ENCODE assay signal across 24 cellular contexts in the genomic region with DNA sequence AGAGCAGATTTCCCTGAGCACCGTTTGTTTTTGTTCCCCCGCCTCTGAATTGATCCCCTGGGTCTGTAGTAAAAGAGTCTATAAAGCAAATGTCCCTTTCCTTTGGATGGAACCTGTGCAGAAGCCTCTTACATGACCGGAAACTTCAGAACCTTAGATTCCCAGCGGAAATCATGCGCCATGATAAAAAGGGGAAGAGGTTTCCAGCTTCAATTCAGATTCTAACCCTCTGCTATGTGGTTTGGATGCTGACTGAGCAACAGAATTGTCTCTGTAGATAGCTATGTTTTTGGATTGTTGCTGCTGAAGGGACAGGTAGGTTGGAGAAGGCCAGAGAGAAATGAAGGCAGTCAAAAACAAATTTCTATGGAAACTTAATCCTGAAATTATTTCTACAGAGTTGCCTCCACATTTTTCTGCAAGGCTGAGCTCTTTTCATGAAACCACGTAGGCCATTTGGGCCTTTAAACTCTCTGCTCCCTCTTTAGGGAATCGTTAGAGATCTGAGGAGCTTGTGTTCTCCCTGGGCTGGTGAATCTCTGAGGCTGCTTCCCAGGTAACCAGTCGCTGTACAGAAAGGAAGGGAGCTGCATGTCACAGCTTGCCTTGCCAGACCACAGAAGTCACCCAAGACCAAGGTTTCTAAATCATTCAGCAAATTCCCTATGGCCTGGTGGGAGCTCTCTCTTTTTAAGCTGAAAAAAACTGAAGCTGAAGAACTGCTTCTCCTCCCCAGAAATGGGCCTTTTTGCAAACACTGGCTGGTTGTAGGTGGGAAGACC. TPM values are rescaled to one million over a fixed set of nuclear protein-coding genes. Genes with fewer than 3 reads are reported as not detected.
DNase-seq lines count a peak whose midpoint lies in the region; ATAC-seq, FAIRE-seq and TF ChIP-seq lines count a peak whose summit lies in the region.
"Had no signal": no experiment of that assay in that cellular context is flagged by ENCODE, and none has a peak within 500 bp of the region (broad histone marks: within the 10 kb centered on the region; RNA-seq: fewer than 3 reads in every experiment).

No MANE protein-coding gene starts in this region.

- H3K36me3 ChIP-seq in K562 (ENCODE audit: control insufficient read depth, insufficient read depth, low read length) (no peaks in the 10 kb centered on the region), colonic mucosa (no peaks in the 10 kb centered on the region), stomach (no peaks in the 10 kb centered on the region)

- DNase-seq in NCI-H510A treated with DMSO at 0.1 percent for 48 hours (lab: John Stamatoyannopoulos, UW) (peak; percentile 58), NCI-H510A (lab: John Stamatoyannopoulos, UW) (no peak), K562 (ENCODE audit: extremely low read depth in 1 of 4, low spot score in 3 of 4) (no peak), foreskin keratinocyte (peak; percentile 32 to 68), NCI-H146 treated with DMSO at 0.1 percent for 48 hours (lab: John Stamatoyannopoulos, UW; ENCODE audit: unreplicated experiment) (no peak), colonic mucosa (no peak), stomach (no peak)
- DNase-seq in activated CD8-positive, alpha-beta memory T cell treated with anti-CD3 and anti-CD28 coated beads, Interleukin-2, amount 50 U/mL, for 48 hours = no peak
- DNase-seq: AML-193; DMS79 treated with DMSO at 0.1 percent for 48 hours; NCI-H1048; NCI-H1436 treated with DMSO at 0.1 percent for 48 hours; NCI-H2029 treated with DMSO at 0.1 percent for 48 hours; NCI-H2171; NCI-H69; NK-92 treated with Interleukin-12 subunit alpha and Interleukin-12 subunit beta, amount 100 ng/mL, for 24 hours; SHP77 treated with DMSO at 0.1 percent for 48 hours; SK-N-SH had no signal

- WGBS in K562 (ENCODE audit: insufficient coverage, low coverage, missing lambda C conversion rate) = 0% methylated on average over 8 of the region's 8 CpGs
- 50 to 63% (median 60%) methylated on average over 8 of the region's 8 CpGs for WGBS in stomach, 5 donors

- H3K9me1 ChIP-seq in K562 (ENCODE audit: control insufficient read depth, insufficient read depth, low read length) = no peaks in the 10 kb centered on the region

- H2AFZ ChIP-seq in K562 (ENCODE audit: low read depth, low read length) = no peak overlapping the region; the same call in 1 of the 2 replicates

- H3K9ac ChIP-seq in K562 (ENCODE audit: insufficient read depth in 1 of 2, low read depth in 2 of 2, low read length in 2 of 2) = no peak overlapping the region
- H3K9ac ChIP-seq in colonic mucosa (ENCODE audit: low read depth in 2 of 2, low read length in 2 of 2) = no peak overlapping the region
- H3K9ac ChIP-seq: KMS-11, SK-N-SH had no signal

- in situ Hi-C loops in K562 (cut with MboI) = no loop called here

- H3K27me3 ChIP-seq in K562 (ENCODE audit: control insufficient read depth in 2 of 2, insufficient read depth in 2 of 2, low read length in 2 of 2) (no peaks in the 10 kb centered on the region), foreskin keratinocyte (peaks cover 6% of the 10 kb centered on the region), colonic mucosa (no peaks in the 10 kb centered on the region), stomach (no peaks in the 10 kb centered on the region)

- TF ChIP-seq CTCF in K562 (IDR thresholded peaks at IDR 0.05 in 2 of 3, conservative IDR thresholded peaks at IDR 0.05 in 1 of 3; ENCODE audit: insufficient read depth in 2 of 3, low read depth in 1 of 3, low read length in 3 of 3) = no peak
- no peak for TF ChIP-seq CTCF in foreskin keratinocyte (conservative IDR thresholded peaks at IDR 0.05)
- TF ChIP-seq CTCF in colonic mucosa (IDR thresholded peaks at IDR 0.05) = no peak
- TF ChIP-seq CTCF in stomach (IDR thresholded peaks at IDR 0.05) = no peak

- H3K9me3 ChIP-seq in K562 (replicated peaks; ENCODE audit: control insufficient read depth, insufficient read depth, low read depth, low read length) (no peaks in the 10 kb centered on the region), colonic mucosa (no peaks in the 10 kb centered on the region), stomach (no peaks in the 10 kb centered on the region)
- H3K9me3 ChIP-seq: SK-N-SH had no signal

- no peak for TF ChIP-seq EP300 in K562 (IDR thresholded peaks at IDR 0.05; ENCODE audit: low read length)
- no peak for TF ChIP-seq EP300 in stomach (IDR thresholded peaks at IDR 0.05)

- H3K4me2 ChIP-seq in K562 (ENCODE audit: insufficient read depth, low read length) = no peak overlapping the region
- H3K4me2 ChIP-seq: KMS-11, SK-N-SH had no signal

- FAIRE-seq in K562 (lab: Jason Lieb, UNC) = no peak
- FAIRE-seq: HepG2 had no signal

- POLR2A ChIA-PET in K562 (lab: Yijun Ruan, JAX) = no interaction called here

- H3K79me2 ChIP-seq in K562 (ENCODE audit: control insufficient read depth, insufficient read depth, low read length) = no peaks in the 10 kb centered on the region

- TF ChIP-seq POLR2A in K562 (conservative IDR thresholded peaks at IDR 0.05) = no peak
- TF ChIP-seq POLR2A in stomach (IDR thresholded peaks at IDR 0.05) = no peak

- intact Hi-C loops in K562 (cut with micrococcal nuclease) (no loop called here), colonic mucosa (cut with DNase I) (no loop called here), stomach (cut with DNase I; ENCODE audit: low total_unique reads) (no loop called here)

- no peak for TF ChIP-seq RAD21 in K562 (CRISPR knock-in tag; conservative IDR thresholded peaks at IDR 0.05 in 1 of 2, IDR thresholded peaks at IDR 0.05 in 1 of 2)

- ATAC-seq in K562 (no peak), foreskin keratinocyte (peak; percentile 71)
- ATAC-seq: HepG2 had no signal

- BruUV-seq in K562 (replicated peaks; lab: Mats Ljungman, UMichigan) = no TSS peak

- H3K4me3 ChIP-seq in K562 = no peak overlapping the region
- H3K4me3 ChIP-seq in colonic mucosa = no peak overlapping the region
- no peak overlapping the region for H3K4me3 ChIP-seq in stomach

- no peaks in the 10 kb centered on the region for H4K20me1 ChIP-seq in K562 (replicated peaks; ENCODE audit: control insufficient read depth, insufficient read depth, low read length)

- H3K4me1 ChIP-seq in K562 (replicated peaks in 1 of 2; ENCODE audit: control insufficient read depth in 2 of 2, insufficient read depth in 2 of 2, low read length in 2 of 2) = no peaks in the 10 kb centered on the region
- no peaks in the 10 kb centered on the region for H3K4me1 ChIP-seq in foreskin keratinocyte
- no peaks in the 10 kb centered on the region for H3K4me1 ChIP-seq in colonic mucosa
- no peaks in the 10 kb centered on the region for H3K4me1 ChIP-seq in stomach

- CTCF ChIA-PET in K562 (lab: Yijun Ruan, JAX; ENCODE audit: low intra/inter-chr PET ratio) = no interaction called here

- H3K27ac ChIP-seq in K562 (ENCODE audit: extremely low read depth, low read depth, low read length) (no peak overlapping the region), foreskin keratinocyte (no peak overlapping the region), colonic mucosa (no peak overlapping the region), stomach (no peak overlapping the region)
- H3K27ac ChIP-seq: 22Rv1, KMS-11 had no signal

RNA-seq across cellular contexts. Expression of gene OR10P1, which starts 28.7 kb away (rescaled TPM):
- not detected in 2 replicates for total RNA-seq in K562 (2011; cell fraction: chromatin; rRNA removed; ENCODE audit: low replicate concordance)
- total RNA-seq in K562 (2011; cell fraction: nucleolus; rRNA removed) = not detected in 2 replicates
- total RNA-seq in K562 (2011; cell fraction: nucleoplasm; rRNA removed) = not detected in 2 replicates
- total RNA-seq in K562 (2014; rRNA removed) = not detected in 2 replicates
- not detected in 2 replicates for total RNA-seq in K562 (2014; rRNA removed; fragmentation: Illumina TruSeq; extraction: Trizol)
- total RNA-seq in K562 (2015; rRNA removed; fragmentation: Illumina TruSeq; extraction: Trizol) = not detected in 2 replicates
- total RNA-seq in K562 (2021) = not detected in 2 replicates
- polyA plus RNA-seq in K562 (2011; rRNA removed) = not detected in 2 replicates
- polyA plus RNA-seq in K562 (2011; cell fraction: cytosol; rRNA removed) = not detected in 2 replicates
- polyA plus RNA-seq in K562 (2011; cell fraction: nucleus; rRNA removed) = not detected in 2 replicates
- polyA plus RNA-seq in K562 (2012) = not detected in 2 replicates
- polyA plus RNA-seq in K562 (2014; fragmentation: Illumina TruSeq; extraction: Trizol) = not detected in 2 replicates
- not detected for polyA plus RNA-seq in K562 (2014; fragmentation: Nextera tagmentation; extraction: Ambion mirVana)
- not detected in 2 replicates for polyA plus RNA-seq in K562 (2014; rRNA removed)
- not detected in 2 replicates for polyA minus RNA-seq in K562 (2011; rRNA and poly(A)+ RNA removed)
- polyA minus RNA-seq in K562 (2011; cell fraction: cytosol; rRNA and poly(A)+ RNA removed) = not detected in 2 replicates
- polyA minus RNA-seq in K562 (2011; cell fraction: nucleus; rRNA and poly(A)+ RNA removed) = not detected in 2 replicates
- not detected in 2 replicates for total RNA-seq in foreskin keratinocyte
- not detected in 2 replicates for polyA plus RNA-seq in foreskin keratinocyte
- total RNA-seq in colonic mucosa = not detected
- total RNA-seq in stomach = not detected
- polyA plus RNA-seq in stomach = not detected
- total RNA-seq: H4, HepG2, OCI-LY7 had no signal
- polyA plus RNA-seq: CD14-positive monocyte, HepG2, SK-N-SH had no signal

RNA-seq across cellular contexts. Expression of gene OR2AP1, which starts 35.7 kb away (rescaled TPM):
- total RNA-seq in K562 (2011; cell fraction: chromatin; rRNA removed; ENCODE audit: low replicate concordance) = not detected in 2 replicates
- total RNA-seq in K562 (2011; cell fraction: nucleolus; rRNA removed) = not detected in 2 replicates
- not detected in 2 replicates for total RNA-seq in K562 (2011; cell fraction: nucleoplasm; rRNA removed)
- total RNA-seq in K562 (2014; rRNA removed) (not detected in 2 replicates), K562 (2014; rRNA removed; fragmentation: Illumina TruSeq; extraction: Trizol) (not detected in 2 replicates), K562 (2015; rRNA removed; fragmentation: Illumina TruSeq; extraction: Trizol) (not detected in 2 replicates), K562 (2021) (not detected in 2 replicates), foreskin keratinocyte (not detected in 2 replicates), colonic mucosa (not detected), stomach (not detected)
- polyA plus RNA-seq in K562 (2011; rRNA removed) (not detected in 2 replicates), K562 (2014; fragmentation: Illumina TruSeq; extraction: Trizol) (not detected in 2 replicates), K562 (2014; fragmentation: Nextera tagmentation; extraction: Ambion mirVana) (not detected), K562 (2014; rRNA removed) (not detected in 2 replicates), foreskin keratinocyte (not detected in 2 replicates), stomach (not detected)
- polyA plus RNA-seq in K562 (2011; cell fraction: cytosol; rRNA removed) = not detected in 2 replicates
- not detected in 2 replicates for polyA plus RNA-seq in K562 (2011; cell fraction: nucleus; rRNA removed)
- not detected in 2 replicates for polyA plus RNA-seq in K562 (2012)
- not detected in 2 replicates for polyA minus RNA-seq in K562 (2011; rRNA and poly(A)+ RNA removed)
- polyA minus RNA-seq in K562 (2011; cell fraction: cytosol; rRNA and poly(A)+ RNA removed) = not detected in 2 replicates
- polyA minus RNA-seq in K562 (2011; cell fraction: nucleus; rRNA and poly(A)+ RNA removed) = not detected in 2 replicates
- total RNA-seq: H4, HepG2, OCI-LY7 had no signal
- polyA plus RNA-seq: CD14-positive monocyte, HepG2, SK-N-SH had no signal

RNA-seq across cellular contexts. Expression of gene OR6C4, which starts 58.6 kb away (rescaled TPM):
- not detected in 2 replicates for total RNA-seq in K562 (2011; cell fraction: chromatin; rRNA removed; ENCODE audit: low replicate concordance)
- total RNA-seq in K562 (2011; cell fraction: nucleolus; rRNA removed) = not detected in 2 replicates
- not detected in 2 replicates for total RNA-seq in K562 (2011; cell fraction: nucleoplasm; rRNA removed)
- total RNA-seq in K562 (2014; rRNA removed) (not detected in 2 replicates), K562 (2014; rRNA removed; fragmentation: Illumina TruSeq; extraction: Trizol) (not detected in 2 replicates), K562 (2015; rRNA removed; fragmentation: Illumina TruSeq; extraction: Trizol) (not detected in 2 replicates), K562 (2021) (not detected in 2 replicates), foreskin keratinocyte (not detected in 2 replicates), colonic mucosa (not detected), stomach (not detected)
- polyA plus RNA-seq in K562 (2011; rRNA removed) (not detected in 2 replicates), K562 (2014; fragmentation: Illumina TruSeq; extraction: Trizol) (not detected in 2 replicates), K562 (2014; fragmentation: Nextera tagmentation; extraction: Ambion mirVana) (not detected), K562 (2014; rRNA removed) (not detected in 2 replicates), foreskin keratinocyte (not detected in 2 replicates), stomach (not detected)
- not detected in 2 replicates for polyA plus RNA-seq in K562 (2011; cell fraction: cytosol; rRNA removed)
- not detected in 2 replicates for polyA plus RNA-seq in K562 (2011; cell fraction: nucleus; rRNA removed)
- polyA plus RNA-seq in K562 (2012) = not detected in 2 replicates
- not detected in 2 replicates for polyA minus RNA-seq in K562 (2011; rRNA and poly(A)+ RNA removed)
- not detected in 2 replicates for polyA minus RNA-seq in K562 (2011; cell fraction: cytosol; rRNA and poly(A)+ RNA removed)
- polyA minus RNA-seq in K562 (2011; cell fraction: nucleus; rRNA and poly(A)+ RNA removed) = not detected in 2 replicates
- total RNA-seq: H4, HepG2, OCI-LY7 had no signal
- polyA plus RNA-seq: CD14-positive monocyte, HepG2, SK-N-SH had no signal

Comparison
In these comparisons a context has a peak if more than half of its experiments do, and no peak if none do; other contexts are left out.
1. DNase-seq: peak in NCI-H510A treated with DMSO at 0.1 percent for 48 hours (single experiment) and foreskin keratinocyte (2 of 2); none in NCI-H510A (single experiment), K562 (0 of 4), NCI-H146 treated with DMSO at 0.1 percent for 48 hours (single experiment), colonic mucosa (single experiment), activated CD8-positive, alpha-beta memory T cell treated with anti-CD3 and anti-CD28 coated beads, Interleukin-2, amount 50 U/mL, for 48 hours (single experiment) and stomach (single experiment).